In the genomic region with DNA sequence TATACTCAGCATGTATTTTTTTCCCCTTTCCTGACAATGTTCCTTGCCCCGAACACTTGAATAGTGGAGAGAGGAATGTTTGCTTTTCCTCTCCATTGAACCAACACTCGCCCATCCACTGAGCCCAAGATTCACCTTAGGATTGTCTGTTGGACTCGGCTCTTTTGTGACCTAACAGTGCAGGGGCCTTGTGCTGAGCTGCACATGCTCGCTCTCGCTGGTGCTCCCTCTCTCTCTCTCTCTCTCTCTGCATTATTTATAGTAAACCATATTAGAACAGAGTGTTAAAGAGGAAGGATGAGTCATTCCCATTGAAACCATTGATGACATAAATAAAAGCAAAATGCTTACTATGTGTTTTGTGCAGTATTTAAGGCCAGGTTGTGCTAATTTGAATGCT, we compare ENCODE assay signal across 2 cellular contexts.
TF ChIP-seq lines count a peak whose summit lies in the region.

No MANE protein-coding gene starts in this region.

TF ChIP-seq in endothelial cell of umbilical vein, 7 proteins besides CTCF, POLR2A, EP300 and RAD21 (continued from another document):
- TF ChIP-seq POLR2AphosphoS5 (IDR thresholded peaks at IDR 0.05; ENCODE audit: insufficient read depth, low read depth, low read length) (peak; percentile 45), FOS (IDR thresholded peaks at IDR 0.05; ENCODE audit: borderline replicate concordance, insufficient read depth, low read length) (peak; percentile 88), EZH2 (IDR thresholded peaks at IDR 0.05; ENCODE audit: borderline replicate concordance, low read depth, low read length, severe bottlenecking) (no peak), MYC (IDR thresholded peaks at IDR 0.05; ENCODE audit: low read depth, low read length) (peak; percentile 82), GATA2 (IDR thresholded peaks at IDR 0.05; ENCODE audit: insufficient read depth, insufficient read length, low read depth, low read length) (no peak), JUN (IDR thresholded peaks at IDR 0.05; ENCODE audit: borderline replicate concordance, insufficient read depth, insufficient read length, low read depth) (peak; percentile 97)

TF ChIP-seq in SK-N-SH, 30 proteins besides CTCF, POLR2A, EP300 and RAD21 (continued from another document):
- no peak for TF ChIP-seq CHD2 (IDR thresholded peaks at IDR 0.05; ENCODE audit: low read length, partially characterized antibody)
- TF ChIP-seq FOSL2 (IDR thresholded peaks at IDR 0.05; ENCODE audit: borderline replicate concordance, low read depth), result no peak
- no peak for TF ChIP-seq TCF12 (IDR thresholded peaks at IDR 0.05)
- TF ChIP-seq, protein P1, sequence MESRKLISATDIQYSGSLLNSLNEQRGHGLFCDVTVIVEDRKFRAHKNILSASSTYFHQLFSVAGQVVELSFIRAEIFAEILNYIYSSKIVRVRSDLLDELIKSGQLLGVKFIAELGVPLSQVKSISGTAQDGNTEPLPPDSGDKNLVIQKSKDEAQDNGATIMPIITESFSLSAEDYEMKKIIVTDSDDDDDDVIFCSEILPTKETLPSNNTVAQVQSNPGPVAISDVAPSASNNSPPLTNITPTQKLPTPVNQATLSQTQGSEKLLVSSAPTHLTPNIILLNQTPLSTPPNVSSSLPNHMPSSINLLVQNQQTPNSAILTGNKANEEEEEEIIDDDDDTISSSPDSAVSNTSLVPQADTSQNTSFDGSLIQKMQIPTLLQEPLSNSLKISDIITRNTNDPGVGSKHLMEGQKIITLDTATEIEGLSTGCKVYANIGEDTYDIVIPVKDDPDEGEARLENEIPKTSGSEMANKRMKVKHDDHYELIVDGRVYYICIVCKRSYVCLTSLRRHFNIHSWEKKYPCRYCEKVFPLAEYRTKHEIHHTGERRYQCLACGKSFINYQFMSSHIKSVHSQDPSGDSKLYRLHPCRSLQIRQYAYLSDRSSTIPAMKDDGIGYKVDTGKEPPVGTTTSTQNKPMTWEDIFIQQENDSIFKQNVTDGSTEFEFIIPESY (IDR thresholded peaks at IDR 0.05; ENCODE audit: borderline replicate concordance, low read depth), result no peak
- TF ChIP-seq NFIC (IDR thresholded peaks at IDR 0.05; ENCODE audit: borderline replicate concordance), result no peak
- TF ChIP-seq, protein P2, sequence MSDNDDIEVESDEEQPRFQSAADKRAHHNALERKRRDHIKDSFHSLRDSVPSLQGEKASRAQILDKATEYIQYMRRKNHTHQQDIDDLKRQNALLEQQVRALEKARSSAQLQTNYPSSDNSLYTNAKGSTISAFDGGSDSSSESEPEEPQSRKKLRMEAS (IDR thresholded peaks at IDR 0.05; ENCODE audit: low read depth), result no peak
